Comparison of ENCODE assay signal across 8 cellular contexts in genomic region chr9:137070201-137070905, GRCh38. TPM values are rescaled to one million over a fixed set of nuclear protein-coding genes. Genes with fewer than 3 reads are reported as not detected.
DNase-seq lines count a peak whose midpoint lies in the region; ATAC-seq and TF ChIP-seq lines count a peak whose summit lies in the region.

Gene SAPCD2 (minus strand): TSS chr9:137070557. CDS start chr9:137070460, 97 bp downstream.

- intact Hi-C loops in breast epithelium (cut with DNase I; ENCODE audit: low total_unique reads): no loop called here

- H3K4me1 Mint-ChIP-seq in immature natural killer cell: peaks cover 12 to 15% of the 10 kb centered on the region in 2 donors

- H3K27ac Mint-ChIP-seq in immature natural killer cell: peak within 1 kb of the TSS in 5 of 6 donors; percentile 53 to 71 (median 55)

- no peak for TF ChIP-seq CTCF in VCaP (conservative IDR thresholded peaks at IDR 0.05)
- TF ChIP-seq CTCF in breast epithelium (IDR thresholded peaks at IDR 0.05): no peak

- H3K4me1 ChIP-seq in breast epithelium: peaks cover 6 to 7% of the 10 kb centered on the region in 2 donors

- DNase-seq in A172 (ENCODE audit: low spot score): peak; percentile 97
- DNase-seq in NCI-H2227 treated with DMSO at 0.1 percent for 48 hours (lab: John Stamatoyannopoulos, UW): peak; percentile 74
- DNase-seq in breast epithelium (ENCODE audit: low spot score in 2 of 2): peak; percentile 85 to 89
- DNase-seq in immature natural killer cell: peak; percentile 87 to 90 (median 87)
- peak; percentile 50 for DNase-seq in smooth muscle cell of the brain vasculature (ENCODE audit: low read depth, low spot score)

- no peaks in the 10 kb centered on the region for H3K9me3 ChIP-seq in breast epithelium

- ATAC-seq in GM18870 (IDR thresholded peaks at IDR 0.05; ENCODE audit: unreplicated experiment): peak; percentile 60
- peak; percentile 65 for ATAC-seq in HG03108 (IDR thresholded peaks at IDR 0.05; ENCODE audit: unreplicated experiment)

- no peaks in the 10 kb centered on the region for H3K9me3 Mint-ChIP-seq in immature natural killer cell

- peaks cover 0 to 4% of the 10 kb centered on the region in 2 donors for H3K27me3 ChIP-seq in breast epithelium

- peak within 1 kb of the TSS; percentile 73 to 81 (median 76) for H3K4me3 Mint-ChIP-seq in immature natural killer cell

- H3K27me3 Mint-ChIP-seq in immature natural killer cell (ENCODE audit: low read depth in 3 of 3): peaks cover 5 to 12% (median 5%) of the 10 kb centered on the region in 3 donors

- TF ChIP-seq POLR2A in breast epithelium (IDR thresholded peaks at IDR 0.05): no peak

- H3K36me3 Mint-ChIP-seq in immature natural killer cell: no peaks in the 10 kb centered on the region

- no peaks in the 10 kb centered on the region for H3K36me3 ChIP-seq in breast epithelium

- peak within 1 kb of the TSS; percentile 24 to 74 (median 55) for H3K4me3 ChIP-seq in breast epithelium

- H3K27ac ChIP-seq in VCaP (peak within 1 kb of the TSS; percentile 96), breast epithelium (peak within 1 kb of the TSS; percentile 82 to 91)

RNA-seq across cellular contexts. Expression of gene SAPCD2, which starts in this region (rescaled TPM):
- total RNA-seq in A172 (2014; rRNA removed; shearing (Covaris generic)): 76.4 and 92.3 TPM in 2 replicates
- total RNA-seq in breast epithelium: 1 to 10 TPM in 2 of 3 donors, under 1 TPM in 1; 0.96 to 2.9 (median 2.8) TPM
- polyA plus RNA-seq in immature natural killer cell: under 1 TPM; 0.06 to 0.95 (median 0.39) TPM

Comparison
In these comparisons a context has a peak if more than half of its experiments do, and no peak if none do; other contexts are left out.
1. Peak in every context shown above with its lines: DNase-seq, ATAC-seq, H3K4me3 ChIP-seq and H3K27ac ChIP-seq.
2. RNA of gene SAPCD2 (total RNA-seq): 76.4 to 92.3 TPM in A172; 0.96 to 2.9 TPM in breast epithelium; every median in the first group is over 10 times any median in the second.
3. Peak in DNase-seq in immature natural killer cell; RNA of the gene not detected or under 1 TPM.